13 cellular contexts compared by ENCODE assay signal in genomic region chr20:676315-676937, GRCh38. TPM values are rescaled to one million over a fixed set of nuclear protein-coding genes. Genes with fewer than 3 reads are reported as not detected.
DNase-seq lines count a peak whose midpoint lies in the region; ATAC-seq and TF ChIP-seq lines count a peak whose summit lies in the region.
"Had no signal": no experiment of that assay in that cellular context is flagged by ENCODE, and none has a peak within 500 bp of the region (broad histone marks: within the 10 kb centered on the region; RNA-seq: fewer than 3 reads in every experiment).

No MANE protein-coding gene starts in this region.

- TF ChIP-seq CTCF in right atrium auricular region (IDR thresholded peaks at IDR 0.05): no peak
- TF ChIP-seq CTCF in transverse colon (IDR thresholded peaks at IDR 0.05): no peak
- TF ChIP-seq CTCF in tibial nerve (IDR thresholded peaks at IDR 0.05): no peak

- DNase-seq in cardiac septum (ENCODE audit: low spot score): peak; percentile 73
- no peak for DNase-seq in right atrium auricular region (ENCODE audit: low spot score)
- peak; percentile 6 for DNase-seq in NCI-H82 treated with DMSO at 0.1 percent for 48 hours (lab: John Stamatoyannopoulos, UW; ENCODE audit: unreplicated experiment)
- no peak for DNase-seq in left ventricle myocardium superior
- peak; percentile 21 for DNase-seq in transverse colon
- no peak for DNase-seq in tibial nerve (ENCODE audit: low spot score in 2 of 2)
- no peak for DNase-seq in SW 1271 (lab: John Stamatoyannopoulos, UW)
- no peak for DNase-seq in DMS114 treated with DMSO at 0.1 percent for 48 hours (lab: John Stamatoyannopoulos, UW; ENCODE audit: unreplicated experiment)
- DNase-seq: activated naive CD4-positive, alpha-beta T cell treated with anti-CD3 and anti-CD28 coated beads, Interleukin-2, amount 10 ng/mL, durations not matched to agents 7 days and 5 days; CD4-positive, CD25-positive, alpha-beta regulatory T cell; NCI-H1930; T1000 had no signal

- H3K36me3 ChIP-seq in right atrium auricular region: no peaks in the 10 kb centered on the region
- H3K36me3 ChIP-seq in transverse colon: no peaks in the 10 kb centered on the region
- H3K36me3 ChIP-seq in tibial nerve: no peaks in the 10 kb centered on the region
- H3K36me3 ChIP-seq: prostate gland had no signal

- peaks cover 0 to 21% of the 10 kb centered on the region in 2 donors for H3K4me1 ChIP-seq in right atrium auricular region
- H3K4me1 ChIP-seq in transverse colon: peaks cover 0 to 18% (median 13%) of the 10 kb centered on the region in 4 donors
- peaks cover 0 to 22% (median 12%) of the 10 kb centered on the region in 4 donors for H3K4me1 ChIP-seq in tibial nerve
- H3K4me1 ChIP-seq: prostate gland had no signal

- H3K27me3 ChIP-seq in right atrium auricular region: no peaks in the 10 kb centered on the region
- H3K27me3 ChIP-seq in transverse colon: peaks cover 97% of the 10 kb centered on the region
- H3K27me3 ChIP-seq in tibial nerve: peaks cover 0 to 86% of the 10 kb centered on the region in 2 donors

- TF ChIP-seq EP300 in transverse colon (IDR thresholded peaks at IDR 0.05; ENCODE audit: low read depth): no peak
- TF ChIP-seq EP300 in tibial nerve (IDR thresholded peaks at IDR 0.05): no peak

- H3K4me3 ChIP-seq in right atrium auricular region: peak overlapping the region in 1 of 2 donors; percentile 31
- H3K4me3 ChIP-seq in transverse colon: no peak overlapping the region
- H3K4me3 ChIP-seq in tibial nerve: peak overlapping the region in 1 of 4 donors; percentile 14
- H3K4me3 ChIP-seq: prostate gland had no signal

- peak; percentile 11 for ATAC-seq in left ventricle myocardium superior

- H3K9me3 ChIP-seq in right atrium auricular region (no peaks in the 10 kb centered on the region), transverse colon (no peaks in the 10 kb centered on the region), tibial nerve (no peaks in the 10 kb centered on the region)
- H3K9me3 ChIP-seq: prostate gland had no signal

- intact Hi-C loops in cardiac septum (cut with DNase I) (no loop called here), left ventricle myocardium superior (cut with micrococcal nuclease) (no loop called here), transverse colon (cut with DNase I; ENCODE audit: low total_unique reads) (no loop called here)

- in situ Hi-C loops in transverse colon (cut with MboI; ENCODE audit: low pct_ligation_motif_present in 1 of 4, low pct_unique_long_range_greater_than_20kb in 1 of 4, low sequenced_read_pairs in 3 of 4): no loop called here

- TF ChIP-seq POLR2A in transverse colon (IDR thresholded peaks at IDR 0.05) (no peak), tibial nerve (IDR thresholded peaks at IDR 0.05) (no peak)

- H3K27ac ChIP-seq in right atrium auricular region (no peak overlapping the region), transverse colon (no peak overlapping the region), tibial nerve (no peak overlapping the region)
- H3K27ac ChIP-seq: prostate gland had no signal

- 8 to 20% methylated on average over 1 to 23 of the region's 24 CpGs for WGBS in transverse colon (ENCODE audit: low coverage in 1 of 2), 2 donors
- 1 to 2% methylated on average over 23 to 24 of the region's 24 CpGs for WGBS in tibial nerve, 2 donors

RNA-seq across cellular contexts. Expression of gene SCRT2, which starts 0.8 kb away (rescaled TPM):
- total RNA-seq in cardiac septum (not detected), right atrium auricular region (not detected), left ventricle myocardium superior (not detected), transverse colon (not detected), tibial nerve (not detected)
- total RNA-seq: CD4-positive, CD25-positive, alpha-beta regulatory T cell had no signal

RNA-seq across cellular contexts. Expression of gene SRXN1, which starts 23.4 kb away (rescaled TPM):
- total RNA-seq in cardiac septum (38.4 TPM), right atrium auricular region (10 to 100 TPM; 41.8 to 65.4 TPM), left ventricle myocardium superior (34.6 TPM), transverse colon (10 to 100 TPM in 3 of 4 donors, 1 to 10 TPM in 1; 8.6 to 43.0 (median 21.2) TPM), tibial nerve (10 to 100 TPM; 15.1 to 31.8 (median 19.5) TPM)

Comparison
In these comparisons a context has a peak if more than half of its experiments do, and no peak if none do; other contexts are left out.
1. DNase-seq: peak in cardiac septum (single experiment), NCI-H82 treated with DMSO at 0.1 percent for 48 hours (single experiment) and transverse colon (single experiment); none in right atrium auricular region (single experiment), left ventricle myocardium superior (single experiment), tibial nerve (0 of 2), SW 1271 (0 of 2) and DMS114 treated with DMSO at 0.1 percent for 48 hours (single experiment).